ENCODE assay signal across 10 cellular contexts in the genomic region with DNA sequence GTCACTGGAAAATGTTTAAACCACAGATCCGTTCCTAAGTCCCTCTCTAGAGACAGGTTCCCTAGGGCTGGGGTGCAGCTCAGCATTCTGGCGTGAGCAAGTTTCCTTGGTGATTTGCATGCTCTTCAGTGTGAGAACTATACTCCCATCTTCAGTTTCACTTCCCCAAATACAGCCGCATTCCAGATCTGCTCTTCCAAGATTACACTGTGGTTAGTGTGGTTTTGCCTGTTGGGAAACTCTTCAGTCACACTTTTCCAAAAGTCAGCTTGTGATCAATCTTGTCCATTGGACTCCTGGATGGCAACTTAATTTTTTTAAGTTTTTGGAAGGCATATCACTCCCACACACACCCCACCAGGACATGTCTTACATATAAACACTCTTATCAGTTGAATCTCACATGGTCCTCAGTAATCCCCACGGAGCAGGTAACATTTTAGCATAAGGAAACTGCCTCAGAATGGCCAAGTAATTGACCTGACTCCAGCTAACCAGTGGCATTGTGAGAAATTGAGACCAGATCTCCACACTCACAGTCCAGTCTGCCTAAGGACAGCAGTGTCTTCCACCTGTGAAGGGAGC. TPM values are rescaled to one million over a fixed set of nuclear protein-coding genes. Genes with fewer than 3 reads are reported as not detected.
A peak's percentile ranks its signal among the peaks of the same experiment; 100 is the strongest.
DNase-seq lines count a peak whose midpoint lies in the region; ATAC-seq and TF ChIP-seq lines count a peak whose summit lies in the region.
"Had no signal": no experiment of that assay in that cellular context is flagged by ENCODE, and none has a peak within 500 bp of the region (broad histone marks: within the 10 kb centered on the region; RNA-seq: fewer than 3 reads in every experiment).

No MANE protein-coding gene starts in this region.

- H3K27ac Mint-ChIP-seq in osteocyte (ENCODE audit: unreplicated experiment), result no peak overlapping the region

- H2AFZ ChIP-seq in osteoblast (ENCODE audit: low read length), result no peak overlapping the region

- H3K4me3 ChIP-seq in osteoblast (ENCODE audit: insufficient read depth, low read length) (no peak overlapping the region), suprapubic skin (no peak overlapping the region)
- H3K4me3 ChIP-seq: SJSA1, thoracic aorta had no signal

- no peaks in the 10 kb centered on the region for H3K9me3 Mint-ChIP-seq in osteocyte (ENCODE audit: unreplicated experiment)

- TF ChIP-seq POLR2A in suprapubic skin (IDR thresholded peaks at IDR 0.05), result no peak

- H3K36me3 Mint-ChIP-seq in osteocyte (ENCODE audit: unreplicated experiment), result peaks cover 24% of the 10 kb centered on the region

- no peaks in the 10 kb centered on the region for H4K20me1 ChIP-seq in osteoblast (ENCODE audit: insufficient read depth, low read length)

- peak; percentile 59 for DNase-seq in UCSD-AML1 (lab: John Stamatoyannopoulos, UW; ENCODE audit: unreplicated experiment)
- DNase-seq in osteoblast (ENCODE audit: insufficient read length, low spot score, missing footprints), result peak; percentile 89
- DNase-seq in suprapubic skin (ENCODE audit: low spot score in 2 of 2), result no peak
- no peak for DNase-seq in activated gamma-delta T cell (lab: John Stamatoyannopoulos, UW)
- no peak for DNase-seq in osteocyte (ENCODE audit: extremely low spot score, unreplicated experiment)
- DNase-seq in T-helper 1 cell, result no peak

- 57% methylated on average over 4 of the region's 4 CpGs for WGBS in suprapubic skin

- H3K27me3 Mint-ChIP-seq in osteocyte (ENCODE audit: unreplicated experiment), result no peaks in the 10 kb centered on the region

- H3K27ac ChIP-seq in osteoblast (ENCODE audit: low read depth, low read length) (no peak overlapping the region), suprapubic skin (no peak overlapping the region)
- H3K27ac ChIP-seq: SJSA1, thoracic aorta had no signal

- H3K4me1 Mint-ChIP-seq in osteocyte (ENCODE audit: unreplicated experiment), result no peaks in the 10 kb centered on the region

- no peaks in the 10 kb centered on the region for H3K79me2 ChIP-seq in osteoblast (ENCODE audit: insufficient read depth, low read length)

- no peak for TF ChIP-seq EP300 in suprapubic skin (IDR thresholded peaks at IDR 0.05)

- ATAC-seq in GM18511 (IDR thresholded peaks at IDR 0.05; ENCODE audit: unreplicated experiment) (peak; percentile 84), HG02981 (IDR thresholded peaks at IDR 0.05; ENCODE audit: unreplicated experiment) (peak; percentile 63)

- H3K27me3 ChIP-seq in osteoblast (ENCODE audit: insufficient read depth, low read length), result no peaks in the 10 kb centered on the region
- no peaks in the 10 kb centered on the region for H3K27me3 ChIP-seq in suprapubic skin
- H3K27me3 ChIP-seq: SJSA1 had no signal

- H3K36me3 ChIP-seq in osteoblast (ENCODE audit: insufficient read depth, low read length), result peaks cover 24% of the 10 kb centered on the region
- H3K36me3 ChIP-seq in suprapubic skin, result peaks cover 33% of the 10 kb centered on the region

- peaks cover 17% of the 10 kb centered on the region for H3K4me1 ChIP-seq in osteoblast (ENCODE audit: insufficient read depth, low read length)
- H3K4me1 ChIP-seq in suprapubic skin, result no peaks in the 10 kb centered on the region
- H3K4me1 ChIP-seq: SJSA1 had no signal

- H3K9me3 ChIP-seq in osteoblast (ENCODE audit: low read depth, low read length) (no peaks in the 10 kb centered on the region), suprapubic skin (no peaks in the 10 kb centered on the region)
- H3K9me3 ChIP-seq: SJSA1, thoracic aorta had no signal

- TF ChIP-seq CTCF in osteoblast (IDR thresholded peaks at IDR 0.05; ENCODE audit: extremely low read depth, low read depth, low read length) (no peak), suprapubic skin (IDR thresholded peaks at IDR 0.05) (no peak), osteocyte (IDR thresholded peaks at IDR 0.05) (no peak)

- no peak overlapping the region for H3K4me3 Mint-ChIP-seq in osteocyte (ENCODE audit: unreplicated experiment)

- peak overlapping the region; percentile 52 for H3K4me2 ChIP-seq in osteoblast (ENCODE audit: insufficient read depth, low read length)

RNA-seq across cellular contexts. Expression of a gene that starts 33.5 kb away (rescaled TPM):
- total RNA-seq in osteoblast (22.4 and 30.0 TPM in 2 replicates), suprapubic skin (100 to 1,000 TPM in 1 of 4 donors, 10 to 100 TPM in 3; 45.9 to 135 (median 61.1) TPM), osteocyte (57.7 and 60.8 TPM in 2 replicates)

Comparison
In these comparisons a context has a peak if more than half of its experiments do, and no peak if none do; other contexts are left out.
1. DNase-seq: peak in UCSD-AML1 (single experiment) and osteoblast (single experiment); none in suprapubic skin (0 of 2), activated gamma-delta T cell (single experiment), osteocyte (single experiment) and T-helper 1 cell (0 of 5).